Comparison of ENCODE assay signal across 8 cellular contexts in the genomic region with DNA sequence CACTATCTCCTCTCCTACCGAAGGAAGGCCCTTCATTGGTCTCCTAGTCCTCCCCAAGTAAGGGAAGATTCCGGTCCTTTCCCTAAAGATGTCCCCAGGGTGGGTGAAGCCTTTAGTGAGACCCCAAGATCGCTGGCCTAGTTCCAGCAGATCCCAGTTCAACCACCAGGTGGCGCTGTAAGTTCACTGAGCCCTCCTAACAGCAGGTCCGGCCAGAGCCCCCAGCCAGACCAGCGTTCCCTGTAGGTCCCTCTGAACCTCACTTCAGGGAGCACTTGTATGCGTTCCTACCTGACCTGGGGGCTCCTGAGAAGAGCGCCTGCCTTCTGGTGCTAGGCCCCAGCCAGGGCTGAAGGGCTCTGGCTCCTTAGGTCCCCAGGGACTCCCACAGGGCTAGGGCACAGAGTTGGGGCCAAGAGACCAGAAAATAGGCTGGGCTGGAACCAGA. TPM values are rescaled to one million over a fixed set of nuclear protein-coding genes. Genes with fewer than 3 reads are reported as not detected.
A peak's percentile ranks its signal among the peaks of the same experiment; 100 is the strongest.
DNase-seq lines count a peak whose midpoint lies in the region; ATAC-seq and TF ChIP-seq lines count a peak whose summit lies in the region.

No MANE protein-coding gene starts in this region.

- H3K9ac ChIP-seq in liver (ENCODE audit: low read depth in 1 of 2, low read length in 2 of 2) = no peak overlapping the region

- DNase-seq in Caki2 (ENCODE audit: low read depth) = peak; percentile 46
- peak; percentile 6 for DNase-seq in GOT3 (lab: John Stamatoyannopoulos, UW)
- DNase-seq in NCI-H2029 treated with DMSO at 0.1 percent for 48 hours (lab: John Stamatoyannopoulos, UW) = peak; percentile 41
- peak; percentile 56 for DNase-seq in activated CD4-positive, alpha-beta T cell treated with anti-CD3 and anti-CD28 coated beads for 1 hour
- DNase-seq in cerebellum (ENCODE audit: low spot score) = peak; percentile 81
- DNase-seq in stimulated activated CD4-positive, alpha-beta T cell treated with anti-CD3 and anti-CD28 coated beads, TNF-alpha, amount 100 ng/mL, for 48 hours (ENCODE audit: low read depth in 3 of 3) = peak; percentile 21 to 65 (median 50)

- no peak overlapping the region for H3K27ac ChIP-seq in liver (ENCODE audit: low read depth in 1 of 2, low read length in 2 of 2)

- H3K27me3 ChIP-seq in liver (ENCODE audit: control insufficient read depth in 4 of 4, insufficient read depth in 4 of 4, low read length in 3 of 4) = no peaks in the 10 kb centered on the region

- H3K4me1 ChIP-seq in liver (ENCODE audit: control insufficient read depth in 4 of 4, insufficient read depth in 4 of 4, low read length in 3 of 4) = no peaks in the 10 kb centered on the region

- peak; percentile 77 to 86 for TF ChIP-seq RAD21 in liver (IDR thresholded peaks at IDR 0.05)

- no peaks in the 10 kb centered on the region for H3K36me3 ChIP-seq in liver (ENCODE audit: control insufficient read depth in 4 of 4, insufficient read depth in 3 of 4, low read depth in 1 of 4, low read length in 3 of 4)

- in situ Hi-C loops in Caki2 (cut with HindIII; ENCODE audit: low pct_unique_long_range_greater_than_20kb, low sequenced_read_pairs) = no loop called here

- H3K9me3 ChIP-seq in liver (ENCODE audit: control insufficient read depth in 4 of 4, low read length in 3 of 4) = no peaks in the 10 kb centered on the region

- WGBS in liver = 9% methylated on average over 8 of the region's 8 CpGs

- no peak for ATAC-seq in HG03135 (IDR thresholded peaks at IDR 0.05; ENCODE audit: unreplicated experiment)

- no peak overlapping the region for H3K4me3 ChIP-seq in liver (ENCODE audit: low read depth in 1 of 3, low read length in 3 of 3)

- peak; percentile 78 for TF ChIP-seq CTCF in liver (IDR thresholded peaks at IDR 0.05; ENCODE audit: low read depth, low read length, missing input control)

TF ChIP-seq in liver, 16 proteins besides CTCF, POLR2A, EP300 and RAD21:
- TF ChIP-seq JUND (IDR thresholded peaks at IDR 0.05) = no peak
- no peak for TF ChIP-seq FOXA1 (IDR thresholded peaks at IDR 0.05)
- TF ChIP-seq, protein P1, sequence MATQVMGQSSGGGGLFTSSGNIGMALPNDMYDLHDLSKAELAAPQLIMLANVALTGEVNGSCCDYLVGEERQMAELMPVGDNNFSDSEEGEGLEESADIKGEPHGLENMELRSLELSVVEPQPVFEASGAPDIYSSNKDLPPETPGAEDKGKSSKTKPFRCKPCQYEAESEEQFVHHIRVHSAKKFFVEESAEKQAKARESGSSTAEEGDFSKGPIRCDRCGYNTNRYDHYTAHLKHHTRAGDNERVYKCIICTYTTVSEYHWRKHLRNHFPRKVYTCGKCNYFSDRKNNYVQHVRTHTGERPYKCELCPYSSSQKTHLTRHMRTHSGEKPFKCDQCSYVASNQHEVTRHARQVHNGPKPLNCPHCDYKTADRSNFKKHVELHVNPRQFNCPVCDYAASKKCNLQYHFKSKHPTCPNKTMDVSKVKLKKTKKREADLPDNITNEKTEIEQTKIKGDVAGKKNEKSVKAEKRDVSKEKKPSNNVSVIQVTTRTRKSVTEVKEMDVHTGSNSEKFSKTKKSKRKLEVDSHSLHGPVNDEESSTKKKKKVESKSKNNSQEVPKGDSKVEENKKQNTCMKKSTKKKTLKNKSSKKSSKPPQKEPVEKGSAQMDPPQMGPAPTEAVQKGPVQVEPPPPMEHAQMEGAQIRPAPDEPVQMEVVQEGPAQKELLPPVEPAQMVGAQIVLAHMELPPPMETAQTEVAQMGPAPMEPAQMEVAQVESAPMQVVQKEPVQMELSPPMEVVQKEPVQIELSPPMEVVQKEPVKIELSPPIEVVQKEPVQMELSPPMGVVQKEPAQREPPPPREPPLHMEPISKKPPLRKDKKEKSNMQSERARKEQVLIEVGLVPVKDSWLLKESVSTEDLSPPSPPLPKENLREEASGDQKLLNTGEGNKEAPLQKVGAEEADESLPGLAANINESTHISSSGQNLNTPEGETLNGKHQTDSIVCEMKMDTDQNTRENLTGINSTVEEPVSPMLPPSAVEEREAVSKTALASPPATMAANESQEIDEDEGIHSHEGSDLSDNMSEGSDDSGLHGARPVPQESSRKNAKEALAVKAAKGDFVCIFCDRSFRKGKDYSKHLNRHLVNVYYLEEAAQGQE (IDR thresholded peaks at IDR 0.05) = no peak
- TF ChIP-seq HNF4G (IDR thresholded peaks at IDR 0.05) = no peak
- no peak for TF ChIP-seq HNF4A (conservative IDR thresholded peaks at IDR 0.05)
- TF ChIP-seq, protein P2, sequence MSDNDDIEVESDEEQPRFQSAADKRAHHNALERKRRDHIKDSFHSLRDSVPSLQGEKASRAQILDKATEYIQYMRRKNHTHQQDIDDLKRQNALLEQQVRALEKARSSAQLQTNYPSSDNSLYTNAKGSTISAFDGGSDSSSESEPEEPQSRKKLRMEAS (IDR thresholded peaks at IDR 0.05) = no peak
- TF ChIP-seq YY1 (IDR thresholded peaks at IDR 0.05) = no peak
- TF ChIP-seq SP1 (IDR thresholded peaks at IDR 0.05) = no peak
- TF ChIP-seq FOXA2 (IDR thresholded peaks at IDR 0.05) = no peak
- no peak for TF ChIP-seq NR2F2 (IDR thresholded peaks at IDR 0.05)
- TF ChIP-seq TAF1 (conservative IDR thresholded peaks at IDR 0.05) = no peak
- TF ChIP-seq, protein P3, sequence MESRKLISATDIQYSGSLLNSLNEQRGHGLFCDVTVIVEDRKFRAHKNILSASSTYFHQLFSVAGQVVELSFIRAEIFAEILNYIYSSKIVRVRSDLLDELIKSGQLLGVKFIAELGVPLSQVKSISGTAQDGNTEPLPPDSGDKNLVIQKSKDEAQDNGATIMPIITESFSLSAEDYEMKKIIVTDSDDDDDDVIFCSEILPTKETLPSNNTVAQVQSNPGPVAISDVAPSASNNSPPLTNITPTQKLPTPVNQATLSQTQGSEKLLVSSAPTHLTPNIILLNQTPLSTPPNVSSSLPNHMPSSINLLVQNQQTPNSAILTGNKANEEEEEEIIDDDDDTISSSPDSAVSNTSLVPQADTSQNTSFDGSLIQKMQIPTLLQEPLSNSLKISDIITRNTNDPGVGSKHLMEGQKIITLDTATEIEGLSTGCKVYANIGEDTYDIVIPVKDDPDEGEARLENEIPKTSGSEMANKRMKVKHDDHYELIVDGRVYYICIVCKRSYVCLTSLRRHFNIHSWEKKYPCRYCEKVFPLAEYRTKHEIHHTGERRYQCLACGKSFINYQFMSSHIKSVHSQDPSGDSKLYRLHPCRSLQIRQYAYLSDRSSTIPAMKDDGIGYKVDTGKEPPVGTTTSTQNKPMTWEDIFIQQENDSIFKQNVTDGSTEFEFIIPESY (IDR thresholded peaks at IDR 0.05) = no peak
- TF ChIP-seq, protein P4, sequence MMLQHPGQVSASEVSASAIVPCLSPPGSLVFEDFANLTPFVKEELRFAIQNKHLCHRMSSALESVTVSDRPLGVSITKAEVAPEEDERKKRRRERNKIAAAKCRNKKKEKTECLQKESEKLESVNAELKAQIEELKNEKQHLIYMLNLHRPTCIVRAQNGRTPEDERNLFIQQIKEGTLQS (IDR thresholded peaks at IDR 0.05) = no peak
- TF ChIP-seq GABPA (IDR thresholded peaks at IDR 0.05 in 1 of 2, conservative IDR thresholded peaks at IDR 0.05 in 1 of 2) = no peak
- no peak for TF ChIP-seq RXRA (IDR thresholded peaks at IDR 0.05)
- no peak for TF ChIP-seq EGR1 (IDR thresholded peaks at IDR 0.05; ENCODE audit: low read depth in 2 of 2)

RNA-seq across cellular contexts. Expression of a gene that starts 38.1 kb away (rescaled TPM):
- total RNA-seq in Caki2 (2014; rRNA removed; shearing (Covaris generic); ENCODE audit: low replicate concordance) = not detected in 2 replicates
- total RNA-seq in cerebellum (4.8 TPM), liver (not detected)
- polyA plus RNA-seq in liver = not detected

RNA-seq across cellular contexts. Expression of a gene that starts 56.8 kb away (rescaled TPM):
- not detected in 2 replicates for total RNA-seq in Caki2 (2014; rRNA removed; shearing (Covaris generic); ENCODE audit: low replicate concordance)
- total RNA-seq in cerebellum (68.1 TPM), liver (1 to 10 TPM in 1 of 2 donors, under 1 TPM in 1; 0.89 to 9.8 TPM)
- 1 to 10 TPM; 1.7 to 7.4 TPM for polyA plus RNA-seq in liver

Comparison
In these comparisons a context has a peak if more than half of its experiments do, and no peak if none do; other contexts are left out.
1. DNase-seq: peak in every context shown above with its lines; median percentile 81 in cerebellum; 56 in activated CD4-positive, alpha-beta T cell treated with anti-CD3 and anti-CD28 coated beads for 1 hour; 50 in stimulated activated CD4-positive, alpha-beta T cell treated with anti-CD3 and anti-CD28 coated beads, TNF-alpha, amount 100 ng/mL, for 48 hours; 46 in Caki2; 41 in NCI-H2029 treated with DMSO at 0.1 percent for 48 hours; 6 in GOT3.